ENCODE assay signal across 19 cellular contexts in genomic region chr7:81645435-81645834, GRCh38.
DNase-seq lines count a peak whose midpoint lies in the region; ATAC-seq, FAIRE-seq and TF ChIP-seq lines count a peak whose summit lies in the region.
"Had no signal": no experiment of that assay in that cellular context is flagged by ENCODE, and none has a peak within 500 bp of the region (broad histone marks: within the 10 kb centered on the region; RNA-seq: fewer than 3 reads in every experiment).

No MANE protein-coding gene starts in this region.

- peak; percentile 24 for FAIRE-seq in GM12892 (lab: Jason Lieb, UNC)
- FAIRE-seq: GM12891 had no signal

- ATAC-seq in HG03097 (IDR thresholded peaks at IDR 0.05; ENCODE audit: low FRiP score, unreplicated experiment) = no peak
- ATAC-seq: GM23338 had no signal

- no peak for TF ChIP-seq POLR2A in GM12892 (IDR thresholded peaks at IDR 0.05; ENCODE audit: low read depth, low read length)

- DNase-seq in AG08395 (ENCODE audit: low spot score) (peak; percentile 39), GM12892 (ENCODE audit: insufficient read length) (no peak), RPMI7951 (ENCODE audit: low read depth) (peak; percentile 83), inferior parietal cortex (ENCODE audit: extremely low spot score) (peak; percentile 3), NCI-H2029 (lab: John Stamatoyannopoulos, UW) (no peak)
- DNase-seq in activated naive CD4-positive, alpha-beta T cell (lab: John Stamatoyannopoulos, UW) = no peak
- DNase-seq in stimulated activated CD8-positive, alpha-beta memory T cell treated with anti-CD3 and anti-CD28 coated beads, Interleukin-4, amount 100 ng/mL, for 48 hours = no peak
- DNase-seq: CD4-positive, alpha-beta T cell; DMS53; Karpas-422; NCI-H1105; NCI-H187; NCI-H345; NCI-H526; NK-92 treated with Interleukin-12 subunit alpha and Interleukin-12 subunit beta, amount 100 ng/mL, for 24 hours; OCI-M1 had no signal

Comparison
In these comparisons a context has a peak if more than half of its experiments do, and no peak if none do; other contexts are left out.
1. DNase-seq: peak in AG08395 (single experiment), RPMI7951 (single experiment) and inferior parietal cortex (single experiment); none in GM12892 (single experiment), activated naive CD4-positive, alpha-beta T cell (0 of 4), NCI-H2029 (single experiment) and stimulated activated CD8-positive, alpha-beta memory T cell treated with anti-CD3 and anti-CD28 coated beads, Interleukin-4, amount 100 ng/mL, for 48 hours (single experiment).